Comparison of ENCODE assay signal across 8 cellular contexts in genomic region chr11:131911388-131912032, GRCh38.
DNase-seq lines count a peak whose midpoint lies in the region; ATAC-seq, FAIRE-seq and TF ChIP-seq lines count a peak whose summit lies in the region.
"Not testable (repeated sequence)": the region's sequence is repeated elsewhere in the genome, so short reads cannot be mapped to it uniquely, and the experiment has no call there.

No MANE protein-coding gene starts in this region.

- not testable (repeated sequence) for H4K91ac ChIP-seq in H1 (replicated peaks; ENCODE audit: insufficient read length, low read length)

- H3K56ac ChIP-seq in H1 (replicated peaks; ENCODE audit: insufficient read length, low read depth, low read length), result not testable (repeated sequence)

- H3K4me1 Mint-ChIP-seq in CD14-positive monocyte, result not testable (repeated sequence)
- H3K4me1 Mint-ChIP-seq in nephron, result peaks cover 38% of the 10 kb centered on the region

- not testable (repeated sequence) for H4K20me1 ChIP-seq in H1 (replicated peaks in 1 of 2; ENCODE audit: control insufficient read depth in 1 of 2, insufficient read depth in 2 of 2, low read length in 2 of 2)

- DNase-seq in CD14-positive monocyte (ENCODE audit: low spot score); right atrium auricular region (ENCODE audit: low spot score); suprapubic skin (ENCODE audit: low spot score in 2 of 2): not testable (repeated sequence)
- DNase-seq in NCI-H1105 treated with DMSO at 0.1 percent for 48 hours (lab: John Stamatoyannopoulos, UW) (peak; percentile 72), WERI-Rb-1 (peak; percentile 40), H1 (ENCODE audit: low read depth in 1 of 2, low spot score in 2 of 2) (peak in 1 of 2 experiments; percentile 78)

- H2BK120ac ChIP-seq in H1 (replicated peaks; ENCODE audit: low read depth, low read length), result not testable (repeated sequence)

- H3K36me3 ChIP-seq in WERI-Rb-1; H1 (ENCODE audit: control insufficient read depth in 2 of 4, insufficient read depth in 4 of 4, low read length in 3 of 4); right atrium auricular region; suprapubic skin: not testable (repeated sequence)

- H3K23me2 ChIP-seq in H1 (ENCODE audit: low read depth, low read length), result not testable (repeated sequence)

- H4K8ac ChIP-seq in H1 (ENCODE audit: extremely low read depth, insufficient read depth, low read length), result peak overlapping the region; percentile 62

- H3K14ac ChIP-seq in H1 (ENCODE audit: insufficient read length), result not testable (repeated sequence)

- not testable (repeated sequence) for H2BK5ac ChIP-seq in H1 (ENCODE audit: low read depth, low read length)

- 17% methylated on average over 26 of the region's 36 CpGs; no CpG with 5 or more reads in 1 of the 2 experiments for WGBS in H1 (ENCODE audit: extremely low coverage in 1 of 2, insufficient coverage in 1 of 2, insufficient read length in 1 of 2, insufficient replicate concordance in 2 of 2, low coverage in 1 of 2, low lambda C conversion rate in 2 of 2, missing lambda C conversion rate in 1 of 2), 2 experiments
- 19% methylated on average over 13 of the region's 36 CpGs for WGBS in suprapubic skin

- not testable (repeated sequence) for H3K9me3 ChIP-seq in WERI-Rb-1 (ENCODE audit: severe bottlenecking); H1 (ENCODE audit: insufficient read depth in 2 of 2, low read depth in 1 of 2, low read length in 1 of 2); right atrium auricular region; suprapubic skin

- H3K27ac Mint-ChIP-seq in CD14-positive monocyte, result not testable (repeated sequence)
- peak overlapping the region in 2 of 3 experiments; percentile 77 to 83 for H3K27ac Mint-ChIP-seq in nephron

- POLR2A ChIA-PET in H1 (lab: Charles Lee; ENCODE audit: partially characterized antibody), result interaction anchor here (1.4 kb wide), 1 partner anchor 42 kb away, joined by 4 read pairs; no protein-coding TSS in a partner anchor

- not testable (repeated sequence) for H3K9me3 Mint-ChIP-seq in CD14-positive monocyte, nephron

- TF ChIP-seq CTCF in CD14-positive monocyte (IDR thresholded peaks at IDR 0.05), result peak; percentile 15
- TF ChIP-seq CTCF in WERI-Rb-1 (IDR thresholded peaks at IDR 0.05; ENCODE audit: low read depth, low read length), result peak; percentile 65
- TF ChIP-seq CTCF in H1 (IDR thresholded peaks at IDR 0.05; ENCODE audit: control extremely low read depth in 1 of 3, insufficient read depth in 1 of 3, low read depth in 1 of 3, low read length in 3 of 3), result peak; percentile 31 to 58 (median 39); a peak in 3 of 4 replicates
- peak; percentile 43 to 71 for TF ChIP-seq CTCF in right atrium auricular region (IDR thresholded peaks at IDR 0.05)
- peak; percentile 46 to 60 (median 50) for TF ChIP-seq CTCF in nephron (IDR thresholded peaks at IDR 0.05; ENCODE audit: unreplicated experiment in 3 of 3)
- TF ChIP-seq CTCF in suprapubic skin (IDR thresholded peaks at IDR 0.05), result not testable (repeated sequence)

- H3K4me3 Mint-ChIP-seq in CD14-positive monocyte (peak overlapping the region in 1 of 2 donors; percentile 83), nephron (peak overlapping the region; percentile 91 to 93 (median 91))

- peak overlapping the region; percentile 34 for H3K4me3 ChIP-seq in WERI-Rb-1 (ENCODE audit: low read depth, low read length)
- peak overlapping the region; percentile 69 to 85 (median 76) for H3K4me3 ChIP-seq in H1 (ENCODE audit: extremely low read depth in 1 of 4, insufficient read depth in 2 of 4, low read depth in 3 of 4, low read length in 4 of 4)
- peak overlapping the region; percentile 63 to 65 for H3K4me3 ChIP-seq in right atrium auricular region
- H3K4me3 ChIP-seq in suprapubic skin, result peak overlapping the region; percentile 43

- H3K27me3 ChIP-seq in WERI-Rb-1 (ENCODE audit: insufficient read depth, low read depth, severe bottlenecking) (peaks cover 21% of the 10 kb centered on the region), suprapubic skin (peaks cover 48% of the 10 kb centered on the region)
- not testable (repeated sequence) for H3K27me3 ChIP-seq in H1 (replicated peaks in 1 of 4; ENCODE audit: control insufficient read depth in 3 of 4, extremely low read depth in 1 of 4, insufficient read depth in 3 of 4, low read length in 3 of 4); right atrium auricular region

- H3K4me2 ChIP-seq in H1 (ENCODE audit: insufficient read depth in 1 of 2, low read depth in 2 of 2, low read length in 2 of 2), result peak overlapping the region; percentile 79 to 81

- not testable (repeated sequence) for H2AK5ac ChIP-seq in H1 (ENCODE audit: low read depth, low read length)

- FAIRE-seq in H1 (lab: Jason Lieb, UNC), result not testable (repeated sequence)

- H3K4ac ChIP-seq in H1 (replicated peaks; ENCODE audit: insufficient read length, low read depth, low read length), result not testable (repeated sequence)

- H3K27ac ChIP-seq in WERI-Rb-1; H1 (ENCODE audit: low read depth, low read length); suprapubic skin: not testable (repeated sequence)
- H3K27ac ChIP-seq in right atrium auricular region, result peak overlapping the region; percentile 82 to 83

- not testable (repeated sequence) for H4K5ac ChIP-seq in H1 (ENCODE audit: insufficient read length, low read depth, low read length)

- not testable (repeated sequence) for H3K79me1 ChIP-seq in H1 (ENCODE audit: low read depth, low read length)

- peak; percentile 49 to 50 for TF ChIP-seq RAD21 in H1 (IDR thresholded peaks at IDR 0.05 in 1 of 2, conservative IDR thresholded peaks at IDR 0.05 in 1 of 2; ENCODE audit: low read depth in 2 of 2, low read length in 2 of 2)

- not testable (repeated sequence) for H3K18ac ChIP-seq in H1 (ENCODE audit: extremely low read depth, low read length)

- H3K4me1 ChIP-seq in H1 (replicated peaks in 1 of 4; ENCODE audit: control insufficient read depth in 3 of 4, insufficient read depth in 4 of 4, low read length in 3 of 4), result peaks cover 4 to 15% (median 7%) of the 10 kb centered on the region in 4 experiments; a peak in 6 of 7 replicates
- not testable (repeated sequence) for H3K4me1 ChIP-seq in right atrium auricular region, suprapubic skin

- 0 out of 2 replicates have a peak overlapping the region, but pooled peaks have one; percentile 25 for H2AFZ ChIP-seq in H1 (ENCODE audit: low read length)

- not testable (repeated sequence) for TF ChIP-seq POLR2A in H1 (IDR thresholded peaks at IDR 0.05; ENCODE audit: control extremely low read depth in 1 of 2, low read depth in 2 of 2, low read length in 2 of 2); suprapubic skin (IDR thresholded peaks at IDR 0.05)

- not testable (repeated sequence) for H3K23ac ChIP-seq in H1 (ENCODE audit: insufficient read length)

- H3K9ac ChIP-seq in H1 (replicated peaks in 1 of 4; ENCODE audit: extremely low read depth in 1 of 4, low read depth in 3 of 4, low read length in 3 of 4), result peak overlapping the region in 1 of 4 experiments; percentile 56; a peak in 1 of 7 replicates

- CTCF ChIA-PET in H1 (lab: Charles Lee; ENCODE audit: partially characterized antibody), result interaction anchor here (0.9 to 9.4 kb wide), 28 partner anchors 10 to 227 kb away, joined by 3 to 137 read pairs (median 4); no protein-coding TSS in a partner anchor

- peak; percentile 46 for ATAC-seq in GM19438 (IDR thresholded peaks at IDR 0.05; ENCODE audit: low read depth, unreplicated experiment)

- not testable (repeated sequence) for H2BK20ac ChIP-seq in H1 (ENCODE audit: low read length)

- TF ChIP-seq EP300 in H1 (IDR thresholded peaks at IDR 0.05; ENCODE audit: borderline replicate concordance in 1 of 2, low read depth in 2 of 2, low read length in 2 of 2); suprapubic skin (IDR thresholded peaks at IDR 0.05): not testable (repeated sequence)

- intact Hi-C loops in CD14-positive monocyte (cut with micrococcal nuclease), result not testable (repeated sequence)

- not testable (repeated sequence) for H2BK12ac ChIP-seq in H1 (ENCODE audit: low read depth, low read length)

- H3K27me3 Mint-ChIP-seq in CD14-positive monocyte (ENCODE audit: low read depth in 3 of 3) (peaks cover 51 to 70% (median 54%) of the 10 kb centered on the region in 3 donors), nephron (ENCODE audit: low read depth) (peaks cover 65% of the 10 kb centered on the region)

- H2BK15ac ChIP-seq in H1 (ENCODE audit: low read length), result not testable (repeated sequence)

- not testable (repeated sequence) for H3K36me3 Mint-ChIP-seq in CD14-positive monocyte; nephron (ENCODE audit: low read depth)

- not testable (repeated sequence) for H3K79me2 ChIP-seq in H1 (ENCODE audit: control insufficient read depth in 1 of 2, insufficient read depth in 2 of 2, low read length in 2 of 2)

TF ChIP-seq in H1, 55 proteins besides CTCF, POLR2A, EP300 and RAD21:
- TF ChIP-seq E2F6 (IDR thresholded peaks at IDR 0.05), result peak; percentile 36; the same call in 1 of the 2 replicates
- peak; percentile 30 for TF ChIP-seq ASH2L (IDR thresholded peaks at IDR 0.05; ENCODE audit: low read length)
- peak; percentile 47 for TF ChIP-seq MAX (IDR thresholded peaks at IDR 0.05)
TF ChIP-seq in H1: peak in this region for 3; not testable (repeated sequence) for 52.
